Comparison of ENCODE assay signal across 8 cellular contexts in the genomic region with DNA sequence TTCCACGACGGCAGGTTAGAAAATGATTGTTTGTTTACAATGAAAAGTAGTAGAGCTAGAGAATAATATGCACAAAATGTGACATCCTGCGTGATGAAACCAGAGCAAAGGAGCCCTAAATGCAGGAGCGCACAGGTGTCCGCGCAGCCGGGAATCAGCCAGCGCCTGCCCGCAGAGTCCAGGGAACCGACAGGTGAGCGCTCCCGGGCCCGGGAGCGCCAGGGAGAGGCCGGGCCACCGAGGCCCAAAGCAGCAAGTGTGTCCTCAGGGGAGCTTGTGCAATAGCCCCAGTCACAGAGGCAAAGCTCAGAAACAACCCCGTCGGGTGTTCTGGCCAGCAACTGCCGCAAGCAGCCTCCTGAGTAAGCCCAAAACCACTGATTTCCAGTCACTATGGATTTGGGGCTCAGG. TPM values are rescaled to one million over a fixed set of nuclear protein-coding genes. Genes with fewer than 3 reads are reported as not detected.
A peak's percentile ranks its signal among the peaks of the same experiment; 100 is the strongest.
DNase-seq lines count a peak whose midpoint lies in the region; ATAC-seq and TF ChIP-seq lines count a peak whose summit lies in the region.

No MANE protein-coding gene starts in this region.

- H3K27me3 ChIP-seq in heart right ventricle (no peaks in the 10 kb centered on the region), ascending aorta (no peaks in the 10 kb centered on the region), uterus (no peaks in the 10 kb centered on the region)

- intact Hi-C loops in heart right ventricle (cut with DNase I) = loop anchor here in 1 of 10 donors (10.0 kb wide), 1 partner anchor 63 kb away; a partner anchor contains a TSS
- intact Hi-C loops in left cardiac atrium (cut with DNase I) = no loop called here
- intact Hi-C loops in ascending aorta (cut with DNase I) = loop anchor here (5.0 kb wide), 1 partner anchor 66 kb away; a partner anchor contains a TSS
- intact Hi-C loops in lower leg skin (cut with DNase I; ENCODE audit: low total_unique reads) = no loop called here
- intact Hi-C loops in uterus (cut with DNase I; ENCODE audit: low total_unique reads) = no loop called here

- no peak for DNase-seq in heart right ventricle
- DNase-seq in left cardiac atrium = no peak
- DNase-seq in ascending aorta (ENCODE audit: low spot score in 2 of 2) = no peak
- DNase-seq in lower leg skin (ENCODE audit: low spot score in 2 of 2) = no peak
- DNase-seq in uterus = no peak
- no peak for DNase-seq in NCI-H2107 treated with DMSO at 0.1 percent for 48 hours (lab: John Stamatoyannopoulos, UW; ENCODE audit: unreplicated experiment)

- 21% methylated on average over 19 of the region's 19 CpGs for WGBS in heart right ventricle, 2 donors
- 10 to 15% methylated on average over 19 of the region's 19 CpGs for WGBS in lower leg skin, 2 donors

- peaks cover 11 to 26% (median 22%) of the 10 kb centered on the region in 9 donors for H3K4me1 ChIP-seq in heart right ventricle
- H3K4me1 ChIP-seq in ascending aorta = peaks cover 9 to 14% of the 10 kb centered on the region in 2 donors
- peaks cover 0 to 9% of the 10 kb centered on the region in 2 donors for H3K4me1 ChIP-seq in uterus

- no peaks in the 10 kb centered on the region for H3K9me3 ChIP-seq in heart right ventricle
- H3K9me3 ChIP-seq in ascending aorta = no peaks in the 10 kb centered on the region
- H3K9me3 ChIP-seq in uterus = no peaks in the 10 kb centered on the region

- H3K36me3 ChIP-seq in heart right ventricle = peaks cover 0 to 54% (median 0%) of the 10 kb centered on the region in 9 donors
- H3K36me3 ChIP-seq in ascending aorta = peaks cover 1 to 18% of the 10 kb centered on the region in 2 donors
- no peaks in the 10 kb centered on the region for H3K36me3 ChIP-seq in uterus

- peak overlapping the region; percentile 78 to 98 (median 94) for H3K27ac ChIP-seq in heart right ventricle
- peak overlapping the region; percentile 87 to 97 for H3K27ac ChIP-seq in ascending aorta
- H3K27ac ChIP-seq in uterus = peak overlapping the region; percentile 76 to 88

- no peak for TF ChIP-seq POLR2A in lower leg skin (IDR thresholded peaks at IDR 0.05)
- TF ChIP-seq POLR2A in uterus (IDR thresholded peaks at IDR 0.05) = no peak

- TF ChIP-seq CTCF in heart right ventricle (IDR thresholded peaks at IDR 0.05) = peak in 1 of 9 donors; percentile 5
- TF ChIP-seq CTCF in ascending aorta (IDR thresholded peaks at IDR 0.05) = no peak
- no peak for TF ChIP-seq CTCF in lower leg skin (IDR thresholded peaks at IDR 0.05)
- TF ChIP-seq CTCF in uterus (IDR thresholded peaks at IDR 0.05) = no peak

- ATAC-seq in heart right ventricle = peak in 1 of 8 donors; percentile 1
- ATAC-seq in left cardiac atrium = no peak
- ATAC-seq in HG02981 (IDR thresholded peaks at IDR 0.05; ENCODE audit: unreplicated experiment) = no peak
- no peak for ATAC-seq in HG03196 (IDR thresholded peaks at IDR 0.05; ENCODE audit: unreplicated experiment)

- H3K4me3 ChIP-seq in heart right ventricle (peak overlapping the region; percentile 45 to 98 (median 89)), ascending aorta (peak overlapping the region; percentile 82 to 93), lower leg skin (ENCODE audit: low read depth, poor library complexity, severe bottlenecking) (peak overlapping the region; percentile 71), uterus (peak overlapping the region; percentile 63 to 75)

RNA-seq across cellular contexts. Expression of a gene that starts 0.8 kb away (rescaled TPM):
- total RNA-seq in heart right ventricle (10 to 100 TPM in 2 of 10 donors, 1 to 10 TPM in 8; 5.3 to 14.1 (median 7.9) TPM), left cardiac atrium (10 to 100 TPM in 1 of 2 donors, 1 to 10 TPM in 1; 9.7 to 16.0 TPM), ascending aorta (30.4 TPM), lower leg skin (10 to 100 TPM; 12.8 to 39.3 (median 29.5) TPM), uterus (10 to 100 TPM; 14.1 to 16.7 (median 15.0) TPM)
- 10 to 100 TPM; 14.9 to 22.2 TPM for polyA plus RNA-seq in heart right ventricle

RNA-seq across cellular contexts. Expression of a gene that starts 10.4 kb away (rescaled TPM):
- 10 to 100 TPM; 22.0 to 31.9 (median 27.0) TPM for total RNA-seq in heart right ventricle
- polyA plus RNA-seq in heart right ventricle = 10 to 100 TPM; 25.8 to 54.5 TPM
- total RNA-seq in left cardiac atrium = 10 to 100 TPM; 32.3 to 36.4 TPM
- 127 TPM for total RNA-seq in ascending aorta
- 10 to 100 TPM; 57.6 to 76.0 (median 66.7) TPM for total RNA-seq in lower leg skin
- 10 to 100 TPM in 3 of 4 donors, 1 to 10 TPM in 1; 4.6 to 33.5 (median 20.3) TPM for total RNA-seq in uterus

RNA-seq across cellular contexts. Expression of a gene that starts 23.1 kb away (rescaled TPM):
- total RNA-seq in heart right ventricle (10 to 100 TPM; 37.6 to 52.8 (median 43.3) TPM), left cardiac atrium (10 to 100 TPM; 34.9 to 39.6 TPM), ascending aorta (60.1 TPM), lower leg skin (100 to 1,000 TPM in 1 of 4 donors, 10 to 100 TPM in 3; 77.0 to 115 (median 85.7) TPM), uterus (10 to 100 TPM; 27.4 to 59.0 (median 49.9) TPM)
- 10 to 100 TPM; 25.3 to 71.7 TPM for polyA plus RNA-seq in heart right ventricle

RNA-seq across cellular contexts. Expression of a gene that starts 23.9 kb away (rescaled TPM):
- 10 to 100 TPM; 27.8 to 44.3 (median 40.1) TPM for total RNA-seq in heart right ventricle
- polyA plus RNA-seq in heart right ventricle = 10 to 100 TPM; 25.7 to 26.9 TPM
- 10 to 100 TPM; 23.1 to 23.4 TPM for total RNA-seq in left cardiac atrium
- total RNA-seq in ascending aorta = 7.3 TPM
- 10 to 100 TPM; 30.9 to 44.9 (median 36.0) TPM for total RNA-seq in lower leg skin
- 10 to 100 TPM; 31.0 to 46.6 (median 32.6) TPM for total RNA-seq in uterus

RNA-seq across cellular contexts. Expression of a gene that starts 58.1 kb away (rescaled TPM):
- total RNA-seq in heart right ventricle = 10 to 100 TPM; 28.3 to 39.0 (median 34.3) TPM
- 10 to 100 TPM; 11.2 to 14.9 TPM for polyA plus RNA-seq in heart right ventricle
- total RNA-seq in left cardiac atrium = 10 to 100 TPM; 30.0 to 30.2 TPM
- 22.6 TPM for total RNA-seq in ascending aorta
- total RNA-seq in lower leg skin = 10 to 100 TPM; 33.6 to 40.4 (median 39.9) TPM
- total RNA-seq in uterus = 10 to 100 TPM in 3 of 4 donors, 1 to 10 TPM in 1; 9.7 to 35.7 (median 22.6) TPM
